In the genomic region with DNA sequence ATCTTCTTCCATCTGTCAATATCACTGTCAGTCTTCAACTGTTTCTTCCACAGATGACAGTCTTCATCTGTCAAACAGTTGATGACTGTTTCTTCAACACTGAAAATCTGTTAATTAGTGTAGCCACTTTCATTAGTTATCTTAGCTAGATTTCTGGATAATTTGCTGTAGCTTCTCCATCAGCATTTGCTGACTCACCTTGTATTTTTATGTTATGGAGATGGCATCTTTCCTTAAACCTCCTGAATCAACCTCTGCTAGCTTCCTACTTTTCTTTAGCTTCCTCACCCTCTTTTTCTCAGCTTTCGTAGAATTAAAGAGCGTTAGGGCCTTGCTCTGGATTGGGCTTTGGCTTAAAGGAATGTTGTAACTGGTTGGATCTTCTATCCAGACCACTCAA, we compare ENCODE assay signal across 3 cellular contexts.
A peak's percentile ranks its signal among the peaks of the same experiment; 100 is the strongest.
TF ChIP-seq lines count a peak whose summit lies in the region.

No MANE protein-coding gene starts in this region.

TF ChIP-seq in A549, 52 proteins besides CTCF, POLR2A, EP300 and RAD21:
- TF ChIP-seq MAFK (IDR thresholded peaks at IDR 0.05; ENCODE audit: partially characterized antibody) (peak; percentile 12), HOXB13 (CRISPR knock-in tag; IDR thresholded peaks at IDR 0.05; ENCODE audit: low read depth) (no peak)

TF ChIP-seq in K562, 482 proteins besides CTCF, POLR2A, EP300 and RAD21 (continues in another document):
- TF ChIP-seq, protein P1, sequence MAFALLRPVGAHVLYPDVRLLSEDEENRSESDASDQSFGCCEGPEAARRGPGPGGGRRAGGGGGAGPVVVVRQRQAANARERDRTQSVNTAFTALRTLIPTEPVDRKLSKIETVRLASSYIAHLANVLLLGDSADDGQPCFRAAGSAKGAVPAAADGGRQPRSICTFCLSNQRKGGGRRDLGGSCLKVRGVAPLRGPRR (CRISPR knock-in tag; IDR thresholded peaks at IDR 0.05) = no peak
- no peak for TF ChIP-seq GABPB1 (CRISPR knock-in tag; IDR thresholded peaks at IDR 0.05)
- TF ChIP-seq NFE2 (IDR thresholded peaks at IDR 0.05; ENCODE audit: low read depth) = peak; percentile 72
- TF ChIP-seq, protein P2, sequence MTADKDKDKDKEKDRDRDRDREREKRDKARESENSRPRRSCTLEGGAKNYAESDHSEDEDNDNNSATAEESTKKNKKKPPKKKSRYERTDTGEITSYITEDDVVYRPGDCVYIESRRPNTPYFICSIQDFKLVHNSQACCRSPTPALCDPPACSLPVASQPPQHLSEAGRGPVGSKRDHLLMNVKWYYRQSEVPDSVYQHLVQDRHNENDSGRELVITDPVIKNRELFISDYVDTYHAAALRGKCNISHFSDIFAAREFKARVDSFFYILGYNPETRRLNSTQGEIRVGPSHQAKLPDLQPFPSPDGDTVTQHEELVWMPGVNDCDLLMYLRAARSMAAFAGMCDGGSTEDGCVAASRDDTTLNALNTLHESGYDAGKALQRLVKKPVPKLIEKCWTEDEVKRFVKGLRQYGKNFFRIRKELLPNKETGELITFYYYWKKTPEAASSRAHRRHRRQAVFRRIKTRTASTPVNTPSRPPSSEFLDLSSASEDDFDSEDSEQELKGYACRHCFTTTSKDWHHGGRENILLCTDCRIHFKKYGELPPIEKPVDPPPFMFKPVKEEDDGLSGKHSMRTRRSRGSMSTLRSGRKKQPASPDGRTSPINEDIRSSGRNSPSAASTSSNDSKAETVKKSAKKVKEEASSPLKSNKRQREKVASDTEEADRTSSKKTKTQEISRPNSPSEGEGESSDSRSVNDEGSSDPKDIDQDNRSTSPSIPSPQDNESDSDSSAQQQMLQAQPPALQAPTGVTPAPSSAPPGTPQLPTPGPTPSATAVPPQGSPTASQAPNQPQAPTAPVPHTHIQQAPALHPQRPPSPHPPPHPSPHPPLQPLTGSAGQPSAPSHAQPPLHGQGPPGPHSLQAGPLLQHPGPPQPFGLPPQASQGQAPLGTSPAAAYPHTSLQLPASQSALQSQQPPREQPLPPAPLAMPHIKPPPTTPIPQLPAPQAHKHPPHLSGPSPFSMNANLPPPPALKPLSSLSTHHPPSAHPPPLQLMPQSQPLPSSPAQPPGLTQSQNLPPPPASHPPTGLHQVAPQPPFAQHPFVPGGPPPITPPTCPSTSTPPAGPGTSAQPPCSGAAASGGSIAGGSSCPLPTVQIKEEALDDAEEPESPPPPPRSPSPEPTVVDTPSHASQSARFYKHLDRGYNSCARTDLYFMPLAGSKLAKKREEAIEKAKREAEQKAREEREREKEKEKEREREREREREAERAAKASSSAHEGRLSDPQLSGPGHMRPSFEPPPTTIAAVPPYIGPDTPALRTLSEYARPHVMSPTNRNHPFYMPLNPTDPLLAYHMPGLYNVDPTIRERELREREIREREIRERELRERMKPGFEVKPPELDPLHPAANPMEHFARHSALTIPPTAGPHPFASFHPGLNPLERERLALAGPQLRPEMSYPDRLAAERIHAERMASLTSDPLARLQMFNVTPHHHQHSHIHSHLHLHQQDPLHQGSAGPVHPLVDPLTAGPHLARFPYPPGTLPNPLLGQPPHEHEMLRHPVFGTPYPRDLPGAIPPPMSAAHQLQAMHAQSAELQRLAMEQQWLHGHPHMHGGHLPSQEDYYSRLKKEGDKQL (CRISPR knock-in tag; IDR thresholded peaks at IDR 0.05; ENCODE audit: borderline replicate concordance) = no peak
- no peak for TF ChIP-seq NCOA6 (IDR thresholded peaks at IDR 0.05)
- peak; percentile 78 for TF ChIP-seq MAFG (tag; conservative IDR thresholded peaks at IDR 0.05)
- TF ChIP-seq, protein P3, sequence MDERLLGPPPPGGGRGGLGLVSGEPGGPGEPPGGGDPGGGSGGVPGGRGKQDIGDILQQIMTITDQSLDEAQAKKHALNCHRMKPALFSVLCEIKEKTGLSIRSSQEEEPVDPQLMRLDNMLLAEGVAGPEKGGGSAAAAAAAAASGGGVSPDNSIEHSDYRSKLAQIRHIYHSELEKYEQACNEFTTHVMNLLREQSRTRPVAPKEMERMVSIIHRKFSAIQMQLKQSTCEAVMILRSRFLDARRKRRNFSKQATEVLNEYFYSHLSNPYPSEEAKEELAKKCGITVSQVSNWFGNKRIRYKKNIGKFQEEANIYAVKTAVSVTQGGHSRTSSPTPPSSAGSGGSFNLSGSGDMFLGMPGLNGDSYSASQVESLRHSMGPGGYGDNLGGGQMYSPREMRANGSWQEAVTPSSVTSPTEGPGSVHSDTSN (CRISPR knock-in tag; IDR thresholded peaks at IDR 0.05; ENCODE audit: low read depth) = no peak
- TF ChIP-seq, protein P3 (tag; conservative IDR thresholded peaks at IDR 0.05; ENCODE audit: low read depth) = peak; percentile 45
- peak; percentile 64 for TF ChIP-seq ZNF316 (IDR thresholded peaks at IDR 0.05)
- no peak for TF ChIP-seq ZNF785 (CRISPR knock-in tag; IDR thresholded peaks at IDR 0.05)
- no peak for TF ChIP-seq ZC3H4 (CRISPR knock-in tag; IDR thresholded peaks at IDR 0.05; ENCODE audit: borderline replicate concordance)
- TF ChIP-seq SREBF2 (CRISPR knock-in tag; IDR thresholded peaks at IDR 0.05) = no peak
- TF ChIP-seq, protein P4, sequence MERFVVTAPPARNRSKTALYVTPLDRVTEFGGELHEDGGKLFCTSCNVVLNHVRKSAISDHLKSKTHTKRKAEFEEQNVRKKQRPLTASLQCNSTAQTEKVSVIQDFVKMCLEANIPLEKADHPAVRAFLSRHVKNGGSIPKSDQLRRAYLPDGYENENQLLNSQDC (CRISPR knock-in tag; IDR thresholded peaks at IDR 0.05) = no peak
- TF ChIP-seq IFI16 (CRISPR knock-in tag; IDR thresholded peaks at IDR 0.05) = no peak
- TF ChIP-seq DDX20 (tag; IDR thresholded peaks at IDR 0.05; ENCODE audit: low read depth) = no peak
- TF ChIP-seq C11orf30 (IDR thresholded peaks at IDR 0.05; ENCODE audit: low read depth) = peak; percentile 68
- no peak for TF ChIP-seq POLR3A (IDR thresholded peaks at IDR 0.05; ENCODE audit: borderline replicate concordance, extremely low read depth, insufficient read depth, insufficient read length)
- peak; percentile 29; the same call in 1 of the 2 replicates for TF ChIP-seq NFE2L1 (tag; IDR thresholded peaks at IDR 0.05; ENCODE audit: borderline replicate concordance, low read depth)

TF ChIP-seq in GM23338, 12 proteins besides CTCF, POLR2A, EP300 and RAD21:
- TF ChIP-seq ZNF462 (CRISPR knock-in tag; IDR thresholded peaks at IDR 0.05) (no peak), ZNF114 (CRISPR knock-in tag; IDR thresholded peaks at IDR 0.05) (no peak), ETS1 (IDR thresholded peaks at IDR 0.05) (no peak), EZH2 (IDR thresholded peaks at IDR 0.05; ENCODE audit: low read depth, unreplicated experiment) (no peak), CREB1 (CRISPR knock-in tag; IDR thresholded peaks at IDR 0.05; ENCODE audit: low read depth) (no peak)
